9 cellular contexts compared by ENCODE assay signal in the genomic region with DNA sequence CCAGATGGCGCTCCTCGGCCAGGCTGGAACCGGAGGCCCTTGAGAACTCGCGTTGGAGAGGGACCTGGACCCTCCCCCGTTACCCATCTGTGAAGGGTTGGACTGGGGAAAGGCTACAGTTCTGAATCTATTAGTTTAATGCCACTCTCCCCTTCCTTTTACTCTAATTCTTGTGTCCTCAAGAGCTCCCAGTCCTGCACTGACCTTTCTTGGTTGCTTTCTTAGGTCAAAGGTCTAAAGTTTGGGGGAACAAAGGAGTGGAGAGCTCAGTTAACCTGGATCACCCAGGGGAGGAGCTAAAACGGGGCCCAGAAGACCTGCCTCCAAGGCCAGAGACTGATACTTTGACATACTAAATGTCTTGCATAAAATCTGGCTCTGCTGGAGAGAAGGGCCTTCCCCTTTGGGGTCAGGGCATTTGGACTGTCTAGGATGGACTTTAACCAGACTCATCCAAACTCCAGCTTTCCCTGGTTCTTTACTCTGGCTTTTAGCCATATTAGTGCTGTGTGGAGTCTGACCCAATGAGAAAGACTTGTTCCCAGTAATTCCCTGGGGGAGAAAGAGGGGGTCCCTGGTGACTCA. TPM values are rescaled to one million over a fixed set of nuclear protein-coding genes. Genes with fewer than 3 reads are reported as not detected.
DNase-seq lines count a peak whose midpoint lies in the region; ATAC-seq and TF ChIP-seq lines count a peak whose summit lies in the region.
"Had no signal": no experiment of that assay in that cellular context is flagged by ENCODE, and none has a peak within 500 bp of the region (broad histone marks: within the 10 kb centered on the region; RNA-seq: fewer than 3 reads in every experiment).

No MANE protein-coding gene starts in this region.

- DNase-seq in activated naive CD4-positive, alpha-beta T cell treated with Interleukin-2 at 50 U/mL for 16 hours = no peak
- DNase-seq in ascending aorta (ENCODE audit: low spot score in 2 of 2) (no peak), lower lobe of right lung (no peak), tibial nerve (ENCODE audit: low spot score in 2 of 2) (no peak), NCI-H2196 (lab: John Stamatoyannopoulos, UW; ENCODE audit: unreplicated experiment) (no peak), SW 1271 (lab: John Stamatoyannopoulos, UW) (no peak), NCI-H526 treated with DMSO at 0.1 percent for 48 hours (lab: John Stamatoyannopoulos, UW) (no peak)

- no peak for TF ChIP-seq POLR2A in tibial nerve (IDR thresholded peaks at IDR 0.05)

- intact Hi-C loops in ascending aorta (cut with DNase I) (loop anchor here (1.0 to 2.0 kb wide), 6 partner anchors 10 to 91 kb away; partner anchors contain the start of genes COPS7A, ING4 and ZNF384), lower lobe of right lung (cut with DNase I) (no loop called here)

- 0 to 2% methylated on average over 7 of the region's 7 CpGs for WGBS in tibial nerve, 2 donors

- TF ChIP-seq EP300 in tibial nerve (IDR thresholded peaks at IDR 0.05) = no peak

- H3K36me3 Mint-ChIP-seq in activated naive CD4-positive, alpha-beta T cell treated with anti-CD3 and anti-CD28 coated beads, Interleukin-2, amount 50 U/mL, for 24 hours = peaks cover 2% of the 10 kb centered on the region

- H3K27me3 ChIP-seq in ascending aorta = no peaks in the 10 kb centered on the region
- H3K27me3 ChIP-seq in lower lobe of right lung (ENCODE audit: low read depth) = no peaks in the 10 kb centered on the region
- no peaks in the 10 kb centered on the region for H3K27me3 ChIP-seq in tibial nerve

- peaks cover 26% of the 10 kb centered on the region for H3K4me1 Mint-ChIP-seq in activated naive CD4-positive, alpha-beta T cell treated with anti-CD3 and anti-CD28 coated beads, Interleukin-2, amount 50 U/mL, for 24 hours

- H3K4me3 ChIP-seq in ascending aorta (peak overlapping the region in 1 of 2 donors; percentile 96), lower lobe of right lung (peak overlapping the region; percentile 97), tibial nerve (peak overlapping the region in 2 of 4 donors; percentile 70 to 83)

- H3K4me1 ChIP-seq in ascending aorta (peaks cover 7 to 9% of the 10 kb centered on the region in 2 donors), lower lobe of right lung (peaks cover 21% of the 10 kb centered on the region), tibial nerve (peaks cover 0 to 27% (median 10%) of the 10 kb centered on the region in 4 donors)

- H3K27ac Mint-ChIP-seq in activated naive CD4-positive, alpha-beta T cell treated with anti-CD3 and anti-CD28 coated beads, Interleukin-2, amount 50 U/mL, for 24 hours = peak overlapping the region; percentile 98

- H3K27me3 Mint-ChIP-seq in activated naive CD4-positive, alpha-beta T cell treated with anti-CD3 and anti-CD28 coated beads, Interleukin-2, amount 50 U/mL, for 24 hours = no peaks in the 10 kb centered on the region

- H3K27ac ChIP-seq in ascending aorta (peak overlapping the region; percentile 95 to 98), lower lobe of right lung (peak overlapping the region; percentile 96), tibial nerve (peak overlapping the region; percentile 97 to 100 (median 98))

- peak overlapping the region; percentile 94 for H3K4me3 Mint-ChIP-seq in activated naive CD4-positive, alpha-beta T cell treated with anti-CD3 and anti-CD28 coated beads, Interleukin-2, amount 50 U/mL, for 24 hours

- no peaks in the 10 kb centered on the region for H3K9me3 Mint-ChIP-seq in activated naive CD4-positive, alpha-beta T cell treated with anti-CD3 and anti-CD28 coated beads, Interleukin-2, amount 50 U/mL, for 24 hours

- peaks cover 24 to 25% of the 10 kb centered on the region in 2 donors for H3K36me3 ChIP-seq in ascending aorta
- peaks cover 31% of the 10 kb centered on the region for H3K36me3 ChIP-seq in lower lobe of right lung
- H3K36me3 ChIP-seq in tibial nerve = peaks cover 0 to 28% (median 10%) of the 10 kb centered on the region in 3 donors

- TF ChIP-seq CTCF in ascending aorta (IDR thresholded peaks at IDR 0.05) = peak in 2 of 3 experiments; percentile 94 to 97
- peak; percentile 98 for TF ChIP-seq CTCF in lower lobe of right lung (IDR thresholded peaks at IDR 0.05)
- peak in 2 of 5 experiments; percentile 97 to 99 for TF ChIP-seq CTCF in tibial nerve (IDR thresholded peaks at IDR 0.05)

- H3K9me3 ChIP-seq in ascending aorta (no peaks in the 10 kb centered on the region), lower lobe of right lung (no peaks in the 10 kb centered on the region), tibial nerve (no peaks in the 10 kb centered on the region)

- peak in 1 of 2 donors; percentile 0 for ATAC-seq in lower lobe of right lung

RNA-seq across cellular contexts. Expression of gene MLF2, which starts 0.9 kb away (rescaled TPM):
- total RNA-seq in ascending aorta (145 TPM), lower lobe of right lung (108 TPM), tibial nerve (100 to 1,000 TPM; 103 to 205 (median 133) TPM)

RNA-seq across cellular contexts. Expression of gene PTMS, which starts 12.3 kb away (rescaled TPM):
- total RNA-seq in ascending aorta (361 TPM), lower lobe of right lung (267 TPM), tibial nerve (100 to 1,000 TPM; 112 to 225 (median 174) TPM)

RNA-seq across cellular contexts. Expression of gene LAG3, which starts 18.5 kb away (rescaled TPM):
- total RNA-seq in ascending aorta (not detected), lower lobe of right lung (2.1 TPM), tibial nerve (1 to 10 TPM; 1.2 to 4.0 (median 2.9) TPM)
- total RNA-seq: myocyte had no signal

RNA-seq across cellular contexts. Expression of gene COPS7A, which starts 30.0 kb away (rescaled TPM):
- 221 TPM for total RNA-seq in ascending aorta
- 55.1 TPM for total RNA-seq in lower lobe of right lung
- 10 to 100 TPM; 46.9 to 74.4 (median 70.0) TPM for total RNA-seq in tibial nerve

RNA-seq across cellular contexts. Expression of gene CD4, which starts 35.5 kb away (rescaled TPM):
- total RNA-seq in ascending aorta (2.6 TPM), lower lobe of right lung (80.3 TPM), tibial nerve (10 to 100 TPM in 1 of 4 donors, 1 to 10 TPM in 3; 7.5 to 12.6 (median 8.9) TPM)
- total RNA-seq: myocyte had no signal
